10 cellular contexts compared by ENCODE assay signal in the genomic region with DNA sequence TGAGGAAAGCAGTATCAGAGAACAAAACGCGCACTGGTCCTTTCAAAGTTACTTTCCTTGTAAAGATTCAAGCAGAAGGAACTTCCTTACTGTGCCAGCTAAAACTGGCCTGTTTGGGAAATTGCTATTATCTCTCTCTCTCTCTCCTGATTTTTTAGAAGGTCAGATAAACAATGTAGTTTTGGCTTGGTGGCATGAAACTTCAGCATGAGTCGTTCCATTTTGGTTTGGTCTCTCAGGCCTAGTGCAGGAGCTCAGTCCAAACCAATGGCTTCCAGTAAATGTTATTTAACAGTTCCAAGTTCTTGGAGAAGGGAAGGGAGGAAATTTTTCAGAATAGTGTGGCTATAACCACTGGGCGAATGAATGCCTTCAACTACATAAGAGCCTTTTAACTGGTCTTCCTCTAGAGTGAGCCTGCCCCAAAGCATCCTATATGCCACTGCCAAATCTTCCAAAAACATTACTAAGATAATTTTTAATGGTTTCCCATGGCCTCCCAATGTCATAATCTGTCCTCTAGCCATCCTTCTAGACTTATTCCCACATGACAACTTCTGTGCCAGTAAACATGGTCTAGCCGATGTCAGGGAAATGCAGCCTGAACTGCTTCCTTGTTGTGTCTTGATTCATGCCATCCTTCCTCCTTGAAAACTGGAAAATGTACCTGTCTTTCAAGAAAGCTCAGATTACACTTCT. TPM values are rescaled to one million over a fixed set of nuclear protein-coding genes. Genes with fewer than 3 reads are reported as not detected.
DNase-seq lines count a peak whose midpoint lies in the region; ATAC-seq, FAIRE-seq and TF ChIP-seq lines count a peak whose summit lies in the region.
"Had no signal": no experiment of that assay in that cellular context is flagged by ENCODE, and none has a peak within 500 bp of the region (broad histone marks: within the 10 kb centered on the region; RNA-seq: fewer than 3 reads in every experiment).

No MANE protein-coding gene starts in this region.

- ATAC-seq in PC-3 (peak; percentile 81), pancreas (peak; percentile 74 to 86 (median 80)), GM21528 (IDR thresholded peaks at IDR 0.05; ENCODE audit: low FRiP score, unreplicated experiment) (no peak)

- no peaks in the 10 kb centered on the region for H3K9me3 ChIP-seq in PC-3 (ENCODE audit: low read length)
- H3K9me3 ChIP-seq in pancreas = no peaks in the 10 kb centered on the region
- no peaks in the 10 kb centered on the region for H3K9me3 ChIP-seq in small intestine (ENCODE audit: control insufficient read depth, low read depth)

- no peaks in the 10 kb centered on the region for H3K9me2 ChIP-seq in PC-3 (replicated peaks; ENCODE audit: low read length)

- H3K27ac ChIP-seq in PC-3 (ENCODE audit: low read length) (peak overlapping the region; percentile 46), pancreas (peak overlapping the region in 2 of 4 donors; percentile 33 to 62), small intestine (ENCODE audit: low read depth in 1 of 2, low read length in 1 of 2) (peak overlapping the region in 1 of 2 donors; percentile 76), dorsolateral prefrontal cortex (peak overlapping the region in 4 of 59 donors; percentile 18 to 43 (median 34))

- H3K27me3 ChIP-seq in PC-3 (ENCODE audit: low read length) = no peaks in the 10 kb centered on the region
- no peaks in the 10 kb centered on the region for H3K27me3 ChIP-seq in pancreas
- H3K27me3 ChIP-seq in small intestine (ENCODE audit: control insufficient read depth in 2 of 2, insufficient read depth in 2 of 2, low read length in 2 of 2) = no peaks in the 10 kb centered on the region
- H3K27me3 ChIP-seq in dorsolateral prefrontal cortex = no peaks in the 10 kb centered on the region

- intact Hi-C loops in PC-3 (cut with micrococcal nuclease) = no loop called here
- intact Hi-C loops in pancreas (cut with DNase I) = loop anchor here in 1 of 3 donors (5.0 kb wide), 1 partner anchor 42 kb away; no protein-coding TSS in a partner anchor
- intact Hi-C loops in dorsolateral prefrontal cortex (cut with DNase I) = no loop called here

- no peak for TF ChIP-seq CTCF in AG09309 (IDR thresholded peaks at IDR 0.05; ENCODE audit: control insufficient read depth, insufficient read depth, low read depth, low read length, missing control alignments)
- TF ChIP-seq CTCF in PC-3 (conservative IDR thresholded peaks at IDR 0.05; ENCODE audit: low read depth, low read length) = no peak
- no peak for TF ChIP-seq CTCF in pancreas (IDR thresholded peaks at IDR 0.05)
- TF ChIP-seq CTCF in dorsolateral prefrontal cortex (IDR thresholded peaks at IDR 0.05 in 54 of 56, conservative IDR thresholded peaks at IDR 0.05 in 2 of 56; ENCODE audit: low read depth in 1 of 56, partially characterized antibody in 56 of 56) = no peak

- no peak for FAIRE-seq in pancreas (lab: Jason Lieb, UNC)
- FAIRE-seq in small intestine (lab: Jason Lieb, UNC) = no peak

- POLR2A ChIA-PET in PC-3 (lab: Charles Lee; ENCODE audit: unreplicated experiment) = no interaction called here

- no TSS peak for BruUV-seq in PC-3 (replicated peaks; lab: Mats Ljungman, UMichigan)

- H3K4me1 ChIP-seq in PC-3 (ENCODE audit: insufficient read depth, low read length) (peaks cover 13% of the 10 kb centered on the region), pancreas (peaks cover 0 to 16% (median 0%) of the 10 kb centered on the region in 3 donors), small intestine (ENCODE audit: control insufficient read depth in 2 of 2, insufficient read depth in 1 of 2, low read depth in 1 of 2, low read length in 1 of 2) (no peaks in the 10 kb centered on the region)

- H3K9ac ChIP-seq in PC-3 (ENCODE audit: low read length) = no peak overlapping the region

- no peak overlapping the region for H3K4me2 ChIP-seq in PC-3 (ENCODE audit: low read length)

- no peaks in the 10 kb centered on the region for H3K36me3 ChIP-seq in PC-3 (ENCODE audit: low read depth, low read length)
- no peaks in the 10 kb centered on the region for H3K36me3 ChIP-seq in pancreas
- H3K36me3 ChIP-seq in small intestine (ENCODE audit: control insufficient read depth in 2 of 2, insufficient read depth in 2 of 2, low read length in 2 of 2) = no peaks in the 10 kb centered on the region

- H4K20me1 ChIP-seq in PC-3 (ENCODE audit: low read length) = no peaks in the 10 kb centered on the region

- H3K79me2 ChIP-seq in PC-3 (ENCODE audit: low read length) = no peaks in the 10 kb centered on the region

- CTCF ChIA-PET in PC-3 (lab: Charles Lee) = no interaction called here

- no peak overlapping the region for H3K4me3 ChIP-seq in AG09309 (ENCODE audit: control insufficient read depth, low read depth, low read length)
- H3K4me3 ChIP-seq in PC-3 (ENCODE audit: low read length) = no peak overlapping the region
- H3K4me3 ChIP-seq in pancreas = no peak overlapping the region
- no peak overlapping the region for H3K4me3 ChIP-seq in small intestine (ENCODE audit: low read depth in 1 of 2, low read length in 2 of 2)
- H3K4me3 ChIP-seq in dorsolateral prefrontal cortex = no peak overlapping the region

- 63 to 68% methylated on average over 5 of the region's 5 CpGs for WGBS in pancreas, 2 donors
- WGBS in small intestine, 3 donors = 59 to 74% (median 74%) methylated on average over 5 of the region's 5 CpGs

- no peaks in the 10 kb centered on the region for H3F3A ChIP-seq in PC-3 (ENCODE audit: low read length, unreplicated experiment)

- H2AFZ ChIP-seq in PC-3 (ENCODE audit: low read length) = no peak overlapping the region

- DNase-seq in AG09309 (ENCODE audit: low read depth) (peak; percentile 90), PC-3 (peak; percentile 51), fibroblast of gingiva (ENCODE audit: low read depth) (peak; percentile 90), pancreas (no peak), NCI-H1694 (lab: John Stamatoyannopoulos, UW) (no peak), small intestine (no peak), dorsolateral prefrontal cortex (no peak)
- DNase-seq: CD4-positive, CD25-positive, alpha-beta regulatory T cell; effector CD8-positive, alpha-beta T cell had no signal

RNA-seq across cellular contexts. Expression of a gene that starts 9.1 kb away (rescaled TPM):
- 18.0 and 21.3 TPM in 2 replicates for total RNA-seq in PC-3 (2014; rRNA removed)
- total RNA-seq in pancreas = 10 to 100 TPM; 14.6 to 27.4 (median 16.3) TPM
- polyA plus RNA-seq in pancreas = 10 to 100 TPM; 14.2 to 16.3 TPM
- 10 to 100 TPM; 36.4 to 57.8 (median 57.5) TPM for polyA plus RNA-seq in small intestine
- 10 to 100 TPM; 21.2 to 46.1 (median 28.8) TPM for total RNA-seq in dorsolateral prefrontal cortex

Comparison
In these comparisons a context has a peak if more than half of its experiments do, and no peak if none do; other contexts are left out.
1. DNase-seq: peak in AG09309 (single experiment), PC-3 (single experiment) and fibroblast of gingiva (single experiment); none in pancreas (0 of 6), NCI-H1694 (single experiment), small intestine (single experiment) and dorsolateral prefrontal cortex (0 of 10).